In the genomic region with DNA sequence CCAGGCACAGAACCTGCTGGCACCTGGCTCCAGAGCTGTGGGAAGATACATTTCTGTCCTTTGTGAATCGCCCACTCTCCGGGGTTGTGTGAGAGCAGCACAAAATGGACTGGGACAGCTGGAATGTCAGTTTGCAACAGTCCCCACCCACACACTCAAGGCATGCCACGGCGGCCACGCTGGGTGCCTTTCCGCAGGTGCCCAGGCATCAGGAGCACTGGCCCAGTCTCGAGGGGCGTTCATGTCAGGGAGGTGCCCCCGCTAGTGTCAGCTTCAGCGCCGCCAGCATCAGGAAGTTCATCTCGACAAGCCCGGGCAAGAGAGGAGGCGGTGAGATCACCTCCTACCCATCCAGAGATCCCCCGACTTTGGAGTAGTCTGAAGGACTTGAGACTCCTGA, we compare ENCODE assay signal across 32 cellular contexts. TPM values are rescaled to one million over a fixed set of nuclear protein-coding genes. Genes with fewer than 3 reads are reported as not detected.
DNase-seq lines count a peak whose midpoint lies in the region; ATAC-seq and TF ChIP-seq lines count a peak whose summit lies in the region.
"Had no signal": no experiment of that assay in that cellular context is flagged by ENCODE, and none has a peak within 500 bp of the region (broad histone marks: within the 10 kb centered on the region; RNA-seq: fewer than 3 reads in every experiment).

No MANE protein-coding gene starts in this region.

- H3K4me1 Mint-ChIP-seq in naive thymus-derived CD8-positive, alpha-beta T cell = no peaks in the 10 kb centered on the region
- H3K4me1 Mint-ChIP-seq: activated naive CD8-positive, alpha-beta T cell treated with anti-CD3 and anti-CD28 coated beads, Interleukin-2, amount 10 ng/mL, durations not matched to agents 7 days and 5 days; CD4-positive, alpha-beta memory T cell; naive B cell; stimulated activated effector memory CD8-positive, alpha-beta T cell treated with anti-CD3 and anti-CD28 coated beads, Interleukin-12 subunit alpha, Interleukin-12 subunit beta, amount 100 ng/mL, for 72 hours had no signal

- intact Hi-C loops in posterior cingulate gyrus (cut with DNase I) (loop anchor here (5.0 kb wide), 1 partner anchor 38 kb away; no protein-coding TSS in a partner anchor), stomach (cut with DNase I; ENCODE audit: low total_unique reads) (no loop called here), ovary (cut with DNase I) (no loop called here)

- DNase-seq in NCI-H2171 treated with DMSO at 0.1 percent for 48 hours (lab: John Stamatoyannopoulos, UW) (peak; percentile 36), NCI-H2171 (lab: John Stamatoyannopoulos, UW) (no peak), epithelial cell of prostate (ENCODE audit: low read depth, low spot score) (peak; percentile 29), posterior cingulate gyrus (peak in 6 of 10 donors; percentile 35 to 91 (median 54)), globus pallidus (ENCODE audit: low spot score) (no peak), stomach (no peak), ovary (no peak)
- DNase-seq in naive thymus-derived CD8-positive, alpha-beta T cell = no peak
- DNase-seq: activated CD8-positive, alpha-beta T cell treated with anti-CD3 and anti-CD28 coated beads, Interleukin-2, amount 10 ng/mL, durations not matched to agents 7 days and 5 days; activated gamma-delta T cell; activated naive CD8-positive, alpha-beta T cell treated with anti-CD3 and anti-CD28 coated beads, Interleukin-2, amount 10 ng/mL, durations not matched to agents 7 days and 5 days; activated T-cell treated with anti-CD3 and anti-CD28 coated beads for 4 hours; caudate nucleus; CD4-positive, alpha-beta memory T cell; cortex of kidney; GDM1; HCEC 1CT; KBM-7; naive B cell; NCI-H2029 treated with DMSO at 0.1 percent for 48 hours; NCI-H446; NCI-H82; nucleus accumbens; stimulated activated CD4-positive, alpha-beta T cell treated with anti-CD3 and anti-CD28 coated beads, Interleukin-4, amount 100 ng/mL, for 1 hour; substantia nigra had no signal

- H3K27me3 ChIP-seq in stomach (peaks cover 0 to 22% (median 0%) of the 10 kb centered on the region in 3 donors), ovary (no peaks in the 10 kb centered on the region)
- H3K27me3 ChIP-seq: ascending aorta had no signal

- TF ChIP-seq POLR2A in stomach (IDR thresholded peaks at IDR 0.05) = no peak
- no peak for TF ChIP-seq POLR2A in ovary (IDR thresholded peaks at IDR 0.05)

- H3K27ac Mint-ChIP-seq in naive thymus-derived CD8-positive, alpha-beta T cell = no peak overlapping the region
- H3K27ac Mint-ChIP-seq: activated CD8-positive, alpha-beta T cell treated with anti-CD3 and anti-CD28 coated beads, Interleukin-2, amount 10 ng/mL, durations not matched to agents 7 days and 5 days; activated naive CD8-positive, alpha-beta T cell treated with anti-CD3 and anti-CD28 coated beads, Interleukin-2, amount 10 ng/mL, durations not matched to agents 7 days and 5 days; CD4-positive, alpha-beta memory T cell; naive B cell; stimulated activated effector memory CD8-positive, alpha-beta T cell treated with anti-CD3 and anti-CD28 coated beads, Interleukin-12 subunit alpha, Interleukin-12 subunit beta, amount 100 ng/mL, for 72 hours had no signal

- no peaks in the 10 kb centered on the region for H3K9me3 Mint-ChIP-seq in naive thymus-derived CD8-positive, alpha-beta T cell
- H3K9me3 Mint-ChIP-seq: activated naive CD8-positive, alpha-beta T cell treated with anti-CD3 and anti-CD28 coated beads, Interleukin-2, amount 10 ng/mL, durations not matched to agents 7 days and 5 days; CD4-positive, alpha-beta memory T cell; stimulated activated effector memory CD8-positive, alpha-beta T cell treated with anti-CD3 and anti-CD28 coated beads, Interleukin-12 subunit alpha, Interleukin-12 subunit beta, amount 100 ng/mL, for 72 hours had no signal

- H3K27me3 Mint-ChIP-seq in naive thymus-derived CD8-positive, alpha-beta T cell = peaks cover 2 to 16% (median 11%) of the 10 kb centered on the region in 5 donors

- TF ChIP-seq CTCF in stomach (IDR thresholded peaks at IDR 0.05) = no peak
- TF ChIP-seq CTCF in ovary (IDR thresholded peaks at IDR 0.05) = no peak

- ATAC-seq in naive thymus-derived CD8-positive, alpha-beta T cell = no peak
- ATAC-seq: activated CD8-positive, alpha-beta T cell treated with anti-CD3 and anti-CD28 coated beads, Interleukin-2, amount 10 ng/mL, durations not matched to agents 7 days and 5 days; left lobe of liver; Right ventricle myocardium inferior; stimulated activated effector memory CD8-positive, alpha-beta T cell treated with anti-CD3 and anti-CD28 coated beads, Interleukin-12 subunit alpha, Interleukin-12 subunit beta, amount 100 ng/mL, for 72 hours had no signal

- TF ChIP-seq EP300 in stomach (IDR thresholded peaks at IDR 0.05) (no peak), ovary (IDR thresholded peaks at IDR 0.05) (no peak)

- POLR2A ChIA-PET in naive thymus-derived CD8-positive, alpha-beta T cell (lab: Charles Lee) = no interaction called here

- H3K4me1 ChIP-seq in stomach = no peaks in the 10 kb centered on the region
- H3K4me1 ChIP-seq in ovary (ENCODE audit: insufficient read depth) = no peaks in the 10 kb centered on the region
- H3K4me1 ChIP-seq: ascending aorta had no signal

- peak overlapping the region; percentile 93 for H3K27ac ChIP-seq in epithelial cell of prostate
- no peak overlapping the region for H3K27ac ChIP-seq in stomach
- no peak overlapping the region for H3K27ac ChIP-seq in ovary
- H3K27ac ChIP-seq: ascending aorta had no signal

- H3K9me3 ChIP-seq in stomach (no peaks in the 10 kb centered on the region), ovary (no peaks in the 10 kb centered on the region)
- H3K9me3 ChIP-seq: ascending aorta had no signal

- 81 to 96% (median 91%) methylated on average over 12 to 15 of the region's 15 CpGs for WGBS in stomach, 5 donors
- 86 to 92% (median 89%) methylated on average over 15 of the region's 15 CpGs for WGBS in ovary, 3 donors

- H3K36me3 ChIP-seq in stomach = no peaks in the 10 kb centered on the region
- H3K36me3 ChIP-seq in ovary = no peaks in the 10 kb centered on the region
- H3K36me3 ChIP-seq: ascending aorta had no signal

- H3K4me3 Mint-ChIP-seq in naive thymus-derived CD8-positive, alpha-beta T cell = no peak overlapping the region
- H3K4me3 Mint-ChIP-seq: activated CD8-positive, alpha-beta T cell treated with anti-CD3 and anti-CD28 coated beads, Interleukin-2, amount 10 ng/mL, durations not matched to agents 7 days and 5 days; activated naive CD8-positive, alpha-beta T cell treated with anti-CD3 and anti-CD28 coated beads, Interleukin-2, amount 10 ng/mL, durations not matched to agents 7 days and 5 days; CD4-positive, alpha-beta memory T cell; naive B cell; stimulated activated effector memory CD8-positive, alpha-beta T cell treated with anti-CD3 and anti-CD28 coated beads, Interleukin-12 subunit alpha, Interleukin-12 subunit beta, amount 100 ng/mL, for 72 hours had no signal

- no peaks in the 10 kb centered on the region for H3K36me3 Mint-ChIP-seq in naive thymus-derived CD8-positive, alpha-beta T cell
- H3K36me3 Mint-ChIP-seq: activated naive CD8-positive, alpha-beta T cell treated with anti-CD3 and anti-CD28 coated beads, Interleukin-2, amount 10 ng/mL, durations not matched to agents 7 days and 5 days; CD4-positive, alpha-beta memory T cell; naive B cell; stimulated activated effector memory CD8-positive, alpha-beta T cell treated with anti-CD3 and anti-CD28 coated beads, Interleukin-12 subunit alpha, Interleukin-12 subunit beta, amount 100 ng/mL, for 72 hours had no signal

- H3K4me3 ChIP-seq in stomach = no peak overlapping the region
- H3K4me3 ChIP-seq in ovary = no peak overlapping the region
- H3K4me3 ChIP-seq: ascending aorta had no signal

RNA-seq across cellular contexts. Expression of a gene that starts 2.1 kb away (rescaled TPM):
- total RNA-seq in stomach = not detected
- polyA plus RNA-seq in stomach = 10 to 100 TPM in 1 of 3 donors, not detected in 2; 22.4 TPM
- not detected for total RNA-seq in naive thymus-derived CD8-positive, alpha-beta T cell
- not detected for polyA plus RNA-seq in naive thymus-derived CD8-positive, alpha-beta T cell
- total RNA-seq in ovary = 1 to 10 TPM in 1 of 7 donors, under 1 TPM in 2, not detected in 4; 0.26 to 1.5 (median 0.37) TPM
- polyA plus RNA-seq in ovary = under 1 TPM in 1 of 2 donors, not detected in 1; 0.02 TPM
- total RNA-seq: activated CD8-positive, alpha-beta T cell treated with anti-CD3 and anti-CD28 coated beads, Interleukin-2, amount 10 ng/mL, durations not matched to agents 7 days and 5 days; activated naive CD8-positive, alpha-beta T cell treated with anti-CD3 and anti-CD28 coated beads, Interleukin-2, amount 10 ng/mL, durations not matched to agents 7 days and 5 days; ascending aorta; CD4-positive, alpha-beta memory T cell; left lobe of liver; OCI-LY7; Right ventricle myocardium inferior; T-helper 2 cell treated with Interferon-gamma antibody and Interleukin-4, amounts not matched to agents 100 ng/mL and 5 ng/mL, for 36 hours had no signal
- polyA plus RNA-seq: CD4-positive, alpha-beta memory T cell; urinary bladder had no signal

RNA-seq across cellular contexts. Expression of a gene that starts 49.4 kb away (rescaled TPM):
- total RNA-seq in stomach (1 to 10 TPM in 1 of 5 donors, under 1 TPM in 2, not detected in 2; 0.58 to 1.9 (median 0.73) TPM), ovary (1 to 10 TPM in 5 of 7 donors, under 1 TPM in 2; 0.72 to 2.8 (median 2.0) TPM)
- polyA plus RNA-seq in stomach (1 to 10 TPM in 1 of 3 donors, under 1 TPM in 2; 0.25 to 1.3 (median 0.92) TPM), ovary (1 to 10 TPM in 1 of 2 donors, under 1 TPM in 1; 0.42 to 3.7 TPM)
- total RNA-seq in naive thymus-derived CD8-positive, alpha-beta T cell = not detected
- polyA plus RNA-seq in naive thymus-derived CD8-positive, alpha-beta T cell = not detected
- total RNA-seq: activated CD8-positive, alpha-beta T cell treated with anti-CD3 and anti-CD28 coated beads, Interleukin-2, amount 10 ng/mL, durations not matched to agents 7 days and 5 days; OCI-LY7; T-helper 2 cell treated with Interferon-gamma antibody and Interleukin-4, amounts not matched to agents 100 ng/mL and 5 ng/mL, for 36 hours had no signal
- polyA plus RNA-seq: CD4-positive, alpha-beta memory T cell had no signal

Comparison
In these comparisons a context has a peak if more than half of its experiments do, and no peak if none do; other contexts are left out.
1. DNase-seq: peak in NCI-H2171 treated with DMSO at 0.1 percent for 48 hours (single experiment), epithelial cell of prostate (single experiment) and posterior cingulate gyrus (6 of 10); none in NCI-H2171 (single experiment), globus pallidus (single experiment), stomach (single experiment), naive thymus-derived CD8-positive, alpha-beta T cell (0 of 10) and ovary (0 of 5).